In the genomic region with DNA sequence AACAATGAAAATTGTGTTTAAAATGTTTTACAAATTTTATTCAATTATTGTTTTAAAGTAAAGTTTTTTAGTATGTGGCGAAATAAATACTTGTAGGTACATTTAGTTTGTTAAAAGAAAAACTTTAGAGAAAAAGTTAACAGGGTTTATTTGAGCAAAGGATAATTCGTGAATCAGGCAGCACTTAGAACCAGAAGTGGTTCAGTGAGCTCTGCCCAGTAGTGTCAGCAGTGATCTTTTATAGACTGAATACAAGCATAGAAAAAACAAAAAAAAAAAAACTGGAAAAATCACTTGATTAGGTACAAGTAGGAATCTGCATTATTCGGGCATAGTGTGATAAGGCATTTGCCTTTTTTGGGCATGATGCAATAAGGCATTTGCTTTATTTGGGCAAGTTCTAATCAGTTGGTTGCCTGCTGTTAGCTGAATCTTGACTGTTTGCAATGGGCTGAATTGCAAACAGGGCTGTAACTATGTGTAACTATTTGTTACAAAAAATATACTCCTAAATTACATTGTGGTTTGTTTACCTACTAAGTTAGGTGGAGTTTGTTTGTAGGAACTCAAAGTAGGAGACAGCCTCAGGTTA, we compare ENCODE assay signal across 11 cellular contexts.
"Had no signal": no experiment of that assay in that cellular context is flagged by ENCODE, and none has a peak within 500 bp of the region (broad histone marks: within the 10 kb centered on the region; RNA-seq: fewer than 3 reads in every experiment).

No MANE protein-coding gene starts in this region.

- H3K27me3 ChIP-seq: cardiac muscle cell, foreskin keratinocyte, left lung had no signal

- H3K36me3 ChIP-seq: cardiac muscle cell, left lung, thoracic aorta had no signal

- DNase-seq: activated CD4-positive, alpha-beta memory T cell treated with anti-CD3 and anti-CD28 coated beads for 36 hours; activated naive CD4-positive, alpha-beta T cell; activated naive CD8-positive, alpha-beta T cell treated with anti-CD3 and anti-CD28 coated beads, Interleukin-2, amount 50 U/mL, for 24 hours; foreskin keratinocyte; left lung; stimulated activated CD4-positive, alpha-beta T cell treated with anti-CD3 and anti-CD28 coated beads, Interleukin-15, amount 100 ng/mL, for 24 hours; stimulated activated CD4-positive, alpha-beta T cell treated with anti-CD3 and anti-CD28 coated beads, Interleukin-4, amount 100 ng/mL, for 24 hours; stimulated activated naive CD8-positive, alpha-beta T cell treated with anti-CD3 and anti-CD28 coated beads, Interleukin-15, amount 100 ng/mL, for 72 hours had no signal

- H3K4me1 ChIP-seq: foreskin keratinocyte, left lung had no signal

- H3K4me3 ChIP-seq: cardiac muscle cell, left lung, thoracic aorta had no signal

- H3K9me3 ChIP-seq: left lung, thoracic aorta had no signal

- H3K27ac ChIP-seq: cardiac muscle cell, foreskin keratinocyte, left lung, thoracic aorta had no signal

- FAIRE-seq: astrocyte had no signal
